ENCODE assay signal across 14 cellular contexts in the genomic region with DNA sequence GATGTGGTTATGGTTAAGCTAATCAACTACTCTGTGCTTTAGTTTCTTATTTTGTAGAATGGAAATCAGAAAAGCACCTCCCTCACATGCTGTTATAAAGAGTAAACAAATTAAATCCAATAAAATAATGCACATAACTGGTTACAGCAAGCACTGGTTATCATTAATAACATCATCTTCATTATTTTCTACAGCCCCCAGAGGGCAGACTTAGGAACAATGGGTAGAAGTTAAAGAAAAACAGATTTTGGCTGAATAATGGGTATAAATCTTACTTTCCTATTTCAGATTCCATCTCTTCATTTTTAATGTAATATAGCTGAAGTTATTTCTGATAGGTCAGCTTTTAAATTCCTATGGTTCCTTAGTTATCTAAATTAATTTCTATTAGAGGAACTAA.
A peak's percentile ranks its signal among the peaks of the same experiment; 100 is the strongest.
DNase-seq lines count a peak whose midpoint lies in the region; ATAC-seq, FAIRE-seq and TF ChIP-seq lines count a peak whose summit lies in the region.
"Had no signal": no experiment of that assay in that cellular context is flagged by ENCODE, and none has a peak within 500 bp of the region (broad histone marks: within the 10 kb centered on the region; RNA-seq: fewer than 3 reads in every experiment).

No MANE protein-coding gene starts in this region.

- H4K20me1 ChIP-seq in IMR-90 (ENCODE audit: insufficient read depth, low read length), result no peaks in the 10 kb centered on the region
- no peaks in the 10 kb centered on the region for H4K20me1 ChIP-seq in SU-DHL-6 (ENCODE audit: low read depth, low read length)
- H4K20me1 ChIP-seq in keratinocyte (ENCODE audit: control insufficient read depth, extremely low read depth, insufficient read depth, low read length), result no peaks in the 10 kb centered on the region

- H3K27ac Mint-ChIP-seq in CD8-positive, alpha-beta memory T cell, result no peak overlapping the region
- H3K27ac Mint-ChIP-seq in activated naive CD8-positive, alpha-beta T cell treated with anti-CD3 and anti-CD28 coated beads, Interleukin-2, amount 50 U/mL, for 24 hours, result no peak overlapping the region
- H3K27ac Mint-ChIP-seq: activated naive CD4-positive, alpha-beta T cell treated with anti-CD3 and anti-CD28 coated beads, Interleukin-2, amount 50 U/mL, for 72 hours; CD4-positive, alpha-beta T cell; stimulated activated naive B cell treated with anti-CD40 and anti-IgM and Interleukin-4, amounts not matched to agents 10 μg/mL and 1 μg/mL and 100 μg/mL, for 72 hours had no signal

- BruUV-seq in IMR-90 (replicated peaks; lab: Mats Ljungman, UMichigan), result no TSS peak

- no peaks in the 10 kb centered on the region for H3K9me3 ChIP-seq in IMR-90 (ENCODE audit: control insufficient read depth, insufficient read depth, low read length)
- no peaks in the 10 kb centered on the region for H3K9me3 ChIP-seq in SU-DHL-6 (ENCODE audit: insufficient read depth, low read length)
- H3K9me3 ChIP-seq in keratinocyte (ENCODE audit: control insufficient read depth, low read depth, low read length), result no peaks in the 10 kb centered on the region
- no peaks in the 10 kb centered on the region for H3K9me3 ChIP-seq in CD8-positive, alpha-beta memory T cell (ENCODE audit: low read length)
- no peaks in the 10 kb centered on the region for H3K9me3 ChIP-seq in testis

- H3K4me1 ChIP-seq in IMR-90 (ENCODE audit: control insufficient read depth, insufficient read depth, low read length), result peaks cover 6% of the 10 kb centered on the region
- H3K4me1 ChIP-seq in keratinocyte (ENCODE audit: control insufficient read depth, extremely low read depth, insufficient read depth, low read length), result peaks cover 24% of the 10 kb centered on the region
- no peaks in the 10 kb centered on the region for H3K4me1 ChIP-seq in CD8-positive, alpha-beta memory T cell (ENCODE audit: insufficient read depth, low read length)
- H3K4me1 ChIP-seq in testis, result no peaks in the 10 kb centered on the region

- H3K27ac ChIP-seq in IMR-90 (ENCODE audit: insufficient read depth, low read length) (no peak overlapping the region), SU-DHL-6 (ENCODE audit: low read depth, low read length) (no peak overlapping the region), keratinocyte (ENCODE audit: control insufficient read depth, insufficient read depth, low read length) (no peak overlapping the region), testis (no peak overlapping the region)
- no peak overlapping the region for H3K27ac ChIP-seq in CD8-positive, alpha-beta memory T cell (ENCODE audit: low read depth, low read length)
- H3K27ac ChIP-seq: coronary artery had no signal

- peaks cover 2 to 7% (median 5%) of the 10 kb centered on the region in 3 donors for H3K4me1 Mint-ChIP-seq in CD8-positive, alpha-beta memory T cell
- peaks cover 14% of the 10 kb centered on the region for H3K4me1 Mint-ChIP-seq in activated naive CD8-positive, alpha-beta T cell treated with anti-CD3 and anti-CD28 coated beads, Interleukin-2, amount 50 U/mL, for 24 hours

- H2AFZ ChIP-seq in IMR-90 (replicated peaks; ENCODE audit: low read length, poor library complexity) (no peak overlapping the region), SU-DHL-6 (ENCODE audit: low read depth, low read length, severe bottlenecking) (no peak overlapping the region), keratinocyte (ENCODE audit: control insufficient read depth, low read length) (no peak overlapping the region)

- peak overlapping the region; percentile 55; the same call in 1 of the 2 replicates for H2BK120ac ChIP-seq in IMR-90 (ENCODE audit: low read depth, low read length)

- no peak overlapping the region for H3K4me3 Mint-ChIP-seq in CD8-positive, alpha-beta memory T cell
- H3K4me3 Mint-ChIP-seq in activated naive CD8-positive, alpha-beta T cell treated with anti-CD3 and anti-CD28 coated beads, Interleukin-2, amount 50 U/mL, for 24 hours, result no peak overlapping the region
- H3K4me3 Mint-ChIP-seq: CD4-positive, alpha-beta T cell; stimulated activated naive B cell treated with anti-CD40 and anti-IgM and Interleukin-4, amounts not matched to agents 10 μg/mL and 1 μg/mL and 100 μg/mL, for 72 hours had no signal

- in situ Hi-C loops in IMR-90 (cut with MboI; ENCODE audit: low sequenced_read_pairs), result no loop called here

- no peaks in the 10 kb centered on the region for H3K27me3 ChIP-seq in IMR-90 (ENCODE audit: control insufficient read depth, insufficient read depth, low read length)
- no peaks in the 10 kb centered on the region for H3K27me3 ChIP-seq in SU-DHL-6 (ENCODE audit: low read length)
- H3K27me3 ChIP-seq in keratinocyte (ENCODE audit: control insufficient read depth, extremely low read depth, insufficient read depth, low read length), result no peaks in the 10 kb centered on the region
- H3K27me3 ChIP-seq in CD8-positive, alpha-beta memory T cell (ENCODE audit: insufficient read depth, low read length, poor library complexity, severe bottlenecking), result no peaks in the 10 kb centered on the region
- H3K27me3 ChIP-seq in testis, result no peaks in the 10 kb centered on the region

- H3K4ac ChIP-seq in IMR-90 (ENCODE audit: low read depth, low read length), result no peak overlapping the region

- TF ChIP-seq POLR2A in IMR-90 (IDR thresholded peaks at IDR 0.05; ENCODE audit: low read depth, low read length) (no peak), testis (IDR thresholded peaks at IDR 0.05) (no peak)

- H2BK15ac ChIP-seq in IMR-90 (ENCODE audit: low read depth, low read length), result no peak overlapping the region

- H4K91ac ChIP-seq in IMR-90 (ENCODE audit: insufficient read depth, low read depth, low read length), result no peak overlapping the region

- H3K9me1 ChIP-seq in IMR-90 (ENCODE audit: insufficient read depth, low read length) (0 out of 2 replicates have a peak, but pooled peaks cover 6% of the 10 kb centered on the region), keratinocyte (ENCODE audit: control insufficient read depth, extremely low read depth, insufficient read depth, low read length) (no peaks in the 10 kb centered on the region)

- H3K9me2 ChIP-seq in SU-DHL-6 (replicated peaks; ENCODE audit: insufficient read depth, low read length), result no peaks in the 10 kb centered on the region

- H2BK5ac ChIP-seq in IMR-90 (ENCODE audit: low read depth, low read length, poor library complexity, severe bottlenecking), result peak overlapping the region; percentile 30

- H3K23ac ChIP-seq in IMR-90 (ENCODE audit: low read depth, low read length), result no peak overlapping the region

- TF ChIP-seq RAD21 in IMR-90 (IDR thresholded peaks at IDR 0.05; ENCODE audit: low read length), result no peak

- ATAC-seq in IMR-90 (ENCODE audit: low read depth), result no peak
- ATAC-seq in activated naive CD8-positive, alpha-beta T cell treated with anti-CD3 and anti-CD28 coated beads, Interleukin-2, amount 50 U/mL, for 24 hours, result no peak
- ATAC-seq: activated naive CD4-positive, alpha-beta T cell treated with anti-CD3 and anti-CD28 coated beads, Interleukin-2, amount 50 U/mL, for 72 hours had no signal

- H3K79me2 ChIP-seq in SU-DHL-6 (ENCODE audit: insufficient read depth, low read length) (no peaks in the 10 kb centered on the region), keratinocyte (ENCODE audit: control insufficient read depth, insufficient read depth, low read length) (peaks cover 16% of the 10 kb centered on the region)

- H3K4me3 ChIP-seq in AG10803 (ENCODE audit: low read length) (no peak overlapping the region), IMR-90 (ENCODE audit: insufficient read depth, low read depth, low read length) (no peak overlapping the region), SU-DHL-6 (ENCODE audit: insufficient read depth, low read length, poor library complexity, severe bottlenecking) (no peak overlapping the region), keratinocyte (ENCODE audit: control insufficient read depth in 2 of 3, extremely low read depth in 1 of 3, insufficient read depth in 2 of 3, low read depth in 1 of 3, low read length in 3 of 3) (no peak overlapping the region), testis (no peak overlapping the region)
- no peak overlapping the region for H3K4me3 ChIP-seq in CD8-positive, alpha-beta memory T cell (ENCODE audit: low read length)
- H3K4me3 ChIP-seq: coronary artery had no signal

- peaks cover 0 to 2% (median 1%) of the 10 kb centered on the region in 5 donors for H3K9me3 Mint-ChIP-seq in CD8-positive, alpha-beta memory T cell
- H3K9me3 Mint-ChIP-seq in activated naive CD8-positive, alpha-beta T cell treated with anti-CD3 and anti-CD28 coated beads, Interleukin-2, amount 50 U/mL, for 24 hours, result no peaks in the 10 kb centered on the region
- H3K9me3 Mint-ChIP-seq: activated naive CD4-positive, alpha-beta T cell treated with anti-CD3 and anti-CD28 coated beads, Interleukin-2, amount 50 U/mL, for 72 hours; CD4-positive, alpha-beta T cell; stimulated activated naive B cell treated with anti-CD40 and anti-IgM and Interleukin-4, amounts not matched to agents 10 μg/mL and 1 μg/mL and 100 μg/mL, for 72 hours had no signal

- H3K9ac ChIP-seq in IMR-90 (ENCODE audit: low read depth, low read length) (no peak overlapping the region), SU-DHL-6 (ENCODE audit: low read length) (no peak overlapping the region), keratinocyte (ENCODE audit: control insufficient read depth, extremely low read depth, insufficient read depth, low read length) (no peak overlapping the region)

- H3K56ac ChIP-seq in IMR-90 (ENCODE audit: extremely low read depth, insufficient read depth, low read length), result no peak overlapping the region

- H3K36me3 ChIP-seq in IMR-90 (ENCODE audit: control insufficient read depth, insufficient read depth, low read length) (no peaks in the 10 kb centered on the region), SU-DHL-6 (ENCODE audit: low read length) (no peaks in the 10 kb centered on the region), keratinocyte (ENCODE audit: control insufficient read depth in 2 of 2, extremely low read depth in 1 of 2, insufficient read depth in 2 of 2, low read length in 2 of 2) (no peaks in the 10 kb centered on the region), testis (ENCODE audit: low read depth, missing control alignments) (no peaks in the 10 kb centered on the region)
- no peaks in the 10 kb centered on the region for H3K36me3 ChIP-seq in CD8-positive, alpha-beta memory T cell (ENCODE audit: insufficient read depth, low read length)

- peaks cover 0 to 11% of the 10 kb centered on the region in 2 experiments; a peak in 3 of 4 replicates for H3K79me1 ChIP-seq in IMR-90 (ENCODE audit: low read depth in 1 of 2, low read length in 2 of 2)

- CTCF ChIA-PET in IMR-90 (lab: Yijun Ruan, JAX), result interaction anchor here (0.6 to 0.8 kb wide), 2 partner anchors 12 to 34 kb away, joined by 3 to 4 read pairs; no protein-coding TSS in a partner anchor
- CTCF ChIA-PET in CD8-positive, alpha-beta memory T cell (lab: Charles Lee), result no interaction called here

- H3K4me2 ChIP-seq in IMR-90 (ENCODE audit: low read depth, low read length), result no peak overlapping the region
- peak overlapping the region; percentile 25 for H3K4me2 ChIP-seq in SU-DHL-6 (ENCODE audit: low read depth, low read length, poor library complexity, severe bottlenecking)
- H3K4me2 ChIP-seq in keratinocyte (ENCODE audit: control insufficient read depth, extremely low read depth, insufficient read depth, low read depth, low read length), result peak overlapping the region; percentile 49

- dilution Hi-C loops in IMR-90 (cut with HindIII; ENCODE audit: low sequenced_read_pairs, unreplicated experiment) (no loop called here), keratinocyte (cut with MboI; ENCODE audit: extremely low pct_ligation_motif_present, low sequenced_read_pairs) (no loop called here)

- POLR2A ChIA-PET in IMR-90 (lab: Charles Lee; ENCODE audit: unreplicated experiment), result interaction anchor here (0.7 kb wide), 1 partner anchor 124 kb away, joined by 3 read pairs; no protein-coding TSS in a partner anchor
- POLR2A ChIA-PET in CD8-positive, alpha-beta memory T cell (lab: Charles Lee), result no interaction called here

- intact Hi-C loops in IMR-90 (cut with micrococcal nuclease), result loop anchor here (2.0 to 10.0 kb wide), 2 partner anchors 125 to 335 kb away; no protein-coding TSS in a partner anchor
- intact Hi-C loops in testis (cut with DNase I; ENCODE audit: low total_unique reads), result no loop called here

- H3K18ac ChIP-seq in IMR-90 (ENCODE audit: low read depth, low read length), result no peak overlapping the region

- FAIRE-seq in keratinocyte (lab: Jason Lieb, UNC), result no peak

- H2AK5ac ChIP-seq in IMR-90 (ENCODE audit: low read depth, low read length), result no peak overlapping the region

- H2AK9ac ChIP-seq in IMR-90 (replicated peaks; ENCODE audit: low read depth, low read length, poor library complexity), result no peak overlapping the region

- no peak overlapping the region for H2BK20ac ChIP-seq in IMR-90 (ENCODE audit: low read depth, low read length)

- peak; percentile 25; the same call in 1 of the 2 replicates for TF ChIP-seq CTCF in AG10803 (conservative IDR thresholded peaks at IDR 0.05; ENCODE audit: low read length)
- TF ChIP-seq CTCF in IMR-90 (conservative IDR thresholded peaks at IDR 0.05; ENCODE audit: low read depth, low read length), result peak; percentile 24
- TF ChIP-seq CTCF in SU-DHL-6 (IDR thresholded peaks at IDR 0.05; ENCODE audit: insufficient read depth, low read length, poor library complexity, severe bottlenecking), result peak; percentile 22
- no peak for TF ChIP-seq CTCF in keratinocyte (optimal IDR thresholded peaks at IDR 0.05 in 1 of 3, IDR thresholded peaks at IDR 0.05 in 1 of 3, conservative IDR thresholded peaks at IDR 0.05 in 1 of 3; ENCODE audit: extremely low read depth in 1 of 3, insufficient read depth in 2 of 3, low read length in 3 of 3)
- TF ChIP-seq CTCF in testis (IDR thresholded peaks at IDR 0.05), result no peak

- peaks cover 4 to 39% of the 10 kb centered on the region in 2 donors for H3K27me3 Mint-ChIP-seq in CD8-positive, alpha-beta memory T cell
- peaks cover 14% of the 10 kb centered on the region for H3K27me3 Mint-ChIP-seq in activated naive CD8-positive, alpha-beta T cell treated with anti-CD3 and anti-CD28 coated beads, Interleukin-2, amount 50 U/mL, for 24 hours

- H4K5ac ChIP-seq in IMR-90 (ENCODE audit: low read depth, low read length), result no peak overlapping the region

- H3F3A ChIP-seq in SU-DHL-6 (ENCODE audit: insufficient read depth), result 0 out of 2 replicates have a peak, but pooled peaks cover 3% of the 10 kb centered on the region

- H4K8ac ChIP-seq in IMR-90 (ENCODE audit: low read depth in 2 of 2, low read length in 2 of 2), result 0 out of 4 replicates have a peak overlapping the region, but pooled peaks of 1 of the 2 experiments have one; percentile 23

- no peak for DNase-seq in AG10803 (ENCODE audit: low read depth)
- peak; percentile 17 for DNase-seq in IMR-90
- DNase-seq in keratinocyte (ENCODE audit: low read depth, low spot score), result no peak
- DNase-seq in CD8-positive, alpha-beta memory T cell, result no peak
- DNase-seq in occipital lobe (lab: John Stamatoyannopoulos, UW), result no peak
- DNase-seq in activated naive CD8-positive, alpha-beta T cell treated with anti-CD3 and anti-CD28 coated beads, Interleukin-2, amount 50 U/mL, for 24 hours, result no peak
- no peak for DNase-seq in testis
- DNase-seq: CD4-positive, alpha-beta T cell; stimulated activated CD4-positive, alpha-beta T cell treated with anti-CD3 and anti-CD28 coated beads, Interleukin-2, amount 100 ng/mL, for 24 hours; stimulated activated naive B cell treated with anti-CD40 and anti-IgM and Interleukin-4, amounts not matched to agents 10 μg/mL and 1 μg/mL and 100 μg/mL, for 72 hours had no signal

- no peak overlapping the region for H3K14ac ChIP-seq in IMR-90 (replicated peaks; ENCODE audit: low read depth, low read length)

- H3K36me3 Mint-ChIP-seq in CD8-positive, alpha-beta memory T cell, result no peaks in the 10 kb centered on the region
- no peaks in the 10 kb centered on the region for H3K36me3 Mint-ChIP-seq in activated naive CD8-positive, alpha-beta T cell treated with anti-CD3 and anti-CD28 coated beads, Interleukin-2, amount 50 U/mL, for 24 hours (ENCODE audit: low read depth)
- H3K36me3 Mint-ChIP-seq: activated naive CD4-positive, alpha-beta T cell treated with anti-CD3 and anti-CD28 coated beads, Interleukin-2, amount 50 U/mL, for 72 hours; IgD-negative memory B cell; stimulated activated naive B cell treated with anti-CD40 and anti-IgM and Interleukin-4, amounts not matched to agents 10 μg/mL and 1 μg/mL and 100 μg/mL, for 72 hours had no signal

Comparison
In these comparisons a context has a peak if more than half of its experiments do, and no peak if none do; other contexts are left out.
1. CTCF ChIP-seq: peak in AG10803 (single experiment), IMR-90 (single experiment) and SU-DHL-6 (single experiment); none in keratinocyte (0 of 3) and testis (0 of 3).